Comparison of ENCODE assay signal across 1 cellular context in genomic region chr1:118842462-118843201, GRCh38.
TF ChIP-seq lines count a peak whose summit lies in the region.

No MANE protein-coding gene starts in this region.

TF ChIP-seq in GM23338, 12 proteins besides CTCF, POLR2A, EP300 and RAD21 (continued from another document):
- TF ChIP-seq ZNF462 (CRISPR knock-in tag; IDR thresholded peaks at IDR 0.05) (no peak), JUNB (IDR thresholded peaks at IDR 0.05; ENCODE audit: unreplicated experiment) (no peak), EZH2phosphoT487 (IDR thresholded peaks at IDR 0.05; ENCODE audit: unreplicated experiment) (no peak)
